In the genomic region with DNA sequence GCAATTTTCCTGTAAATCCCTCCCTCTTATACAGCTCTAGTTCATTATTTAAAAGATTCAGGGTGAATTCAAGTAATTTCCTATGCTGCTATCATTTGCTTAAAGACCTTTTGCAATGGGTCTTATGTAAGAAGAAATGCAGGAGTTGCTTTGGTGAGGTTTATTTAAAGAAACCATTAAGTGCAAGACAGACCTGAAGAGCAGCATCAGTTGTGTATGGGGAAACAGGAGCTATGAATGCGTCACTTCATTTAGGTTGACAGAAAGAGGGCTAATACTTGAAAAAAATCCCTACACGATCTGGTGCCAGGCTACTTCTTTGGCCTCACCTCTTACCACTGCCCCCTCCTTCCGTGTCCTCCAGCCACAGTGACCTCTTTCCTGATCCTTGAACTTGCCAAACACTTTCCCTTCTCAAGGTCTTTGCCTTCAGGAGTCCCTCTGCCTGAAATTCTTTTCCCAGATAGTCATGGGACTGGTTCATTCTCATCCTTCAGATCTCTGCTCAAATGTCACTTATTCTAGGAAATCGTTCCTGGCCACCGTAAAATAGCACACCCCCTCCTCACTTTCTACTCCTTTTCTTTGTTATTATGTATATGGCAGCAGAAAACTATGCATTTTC, we compare ENCODE assay signal across 1 cellular context.
TF ChIP-seq lines count a peak whose summit lies in the region.

No MANE protein-coding gene starts in this region.

TF ChIP-seq in SK-N-SH, 30 proteins besides CTCF, POLR2A, EP300 and RAD21 (continued from another document):
- no peak for TF ChIP-seq RXRA (IDR thresholded peaks at IDR 0.05; ENCODE audit: borderline replicate concordance, low read depth)
- TF ChIP-seq SIN3A (IDR thresholded peaks at IDR 0.05; ENCODE audit: borderline replicate concordance, low read depth, low read length): no peak
- no peak for TF ChIP-seq MEF2A (IDR thresholded peaks at IDR 0.05; ENCODE audit: borderline replicate concordance, low read depth)
- TF ChIP-seq RCOR1 (IDR thresholded peaks at IDR 0.05; ENCODE audit: low read length): no peak
- TF ChIP-seq POLR2AphosphoS5 (IDR thresholded peaks at IDR 0.05; ENCODE audit: low read depth, low read length): no peak
- no peak for TF ChIP-seq YY1 (IDR thresholded peaks at IDR 0.05; ENCODE audit: low read depth)
- TF ChIP-seq, protein P1, sequence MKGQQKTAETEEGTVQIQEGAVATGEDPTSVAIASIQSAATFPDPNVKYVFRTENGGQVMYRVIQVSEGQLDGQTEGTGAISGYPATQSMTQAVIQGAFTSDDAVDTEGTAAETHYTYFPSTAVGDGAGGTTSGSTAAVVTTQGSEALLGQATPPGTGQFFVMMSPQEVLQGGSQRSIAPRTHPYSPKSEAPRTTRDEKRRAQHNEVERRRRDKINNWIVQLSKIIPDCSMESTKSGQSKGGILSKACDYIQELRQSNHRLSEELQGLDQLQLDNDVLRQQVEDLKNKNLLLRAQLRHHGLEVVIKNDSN (IDR thresholded peaks at IDR 0.05; ENCODE audit: borderline replicate concordance, low read depth): no peak
- no peak for TF ChIP-seq MXI1 (IDR thresholded peaks at IDR 0.05; ENCODE audit: low read depth, low read length)
- TF ChIP-seq FOXM1 (IDR thresholded peaks at IDR 0.05; ENCODE audit: low read depth): no peak
- no peak for TF ChIP-seq GATA2 (CRISPR knock-in tag; IDR thresholded peaks at IDR 0.05)
- no peak for TF ChIP-seq SMC3 (IDR thresholded peaks at IDR 0.05; ENCODE audit: low read depth, low read length)
- TF ChIP-seq, protein P2, sequence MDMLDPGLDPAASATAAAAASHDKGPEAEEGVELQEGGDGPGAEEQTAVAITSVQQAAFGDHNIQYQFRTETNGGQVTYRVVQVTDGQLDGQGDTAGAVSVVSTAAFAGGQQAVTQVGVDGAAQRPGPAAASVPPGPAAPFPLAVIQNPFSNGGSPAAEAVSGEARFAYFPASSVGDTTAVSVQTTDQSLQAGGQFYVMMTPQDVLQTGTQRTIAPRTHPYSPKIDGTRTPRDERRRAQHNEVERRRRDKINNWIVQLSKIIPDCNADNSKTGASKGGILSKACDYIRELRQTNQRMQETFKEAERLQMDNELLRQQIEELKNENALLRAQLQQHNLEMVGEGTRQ (IDR thresholded peaks at IDR 0.05; ENCODE audit: borderline replicate concordance, low read depth, low read length): no peak
- TF ChIP-seq RFX5 (IDR thresholded peaks at IDR 0.05; ENCODE audit: low read length): no peak
